In the genomic region with DNA sequence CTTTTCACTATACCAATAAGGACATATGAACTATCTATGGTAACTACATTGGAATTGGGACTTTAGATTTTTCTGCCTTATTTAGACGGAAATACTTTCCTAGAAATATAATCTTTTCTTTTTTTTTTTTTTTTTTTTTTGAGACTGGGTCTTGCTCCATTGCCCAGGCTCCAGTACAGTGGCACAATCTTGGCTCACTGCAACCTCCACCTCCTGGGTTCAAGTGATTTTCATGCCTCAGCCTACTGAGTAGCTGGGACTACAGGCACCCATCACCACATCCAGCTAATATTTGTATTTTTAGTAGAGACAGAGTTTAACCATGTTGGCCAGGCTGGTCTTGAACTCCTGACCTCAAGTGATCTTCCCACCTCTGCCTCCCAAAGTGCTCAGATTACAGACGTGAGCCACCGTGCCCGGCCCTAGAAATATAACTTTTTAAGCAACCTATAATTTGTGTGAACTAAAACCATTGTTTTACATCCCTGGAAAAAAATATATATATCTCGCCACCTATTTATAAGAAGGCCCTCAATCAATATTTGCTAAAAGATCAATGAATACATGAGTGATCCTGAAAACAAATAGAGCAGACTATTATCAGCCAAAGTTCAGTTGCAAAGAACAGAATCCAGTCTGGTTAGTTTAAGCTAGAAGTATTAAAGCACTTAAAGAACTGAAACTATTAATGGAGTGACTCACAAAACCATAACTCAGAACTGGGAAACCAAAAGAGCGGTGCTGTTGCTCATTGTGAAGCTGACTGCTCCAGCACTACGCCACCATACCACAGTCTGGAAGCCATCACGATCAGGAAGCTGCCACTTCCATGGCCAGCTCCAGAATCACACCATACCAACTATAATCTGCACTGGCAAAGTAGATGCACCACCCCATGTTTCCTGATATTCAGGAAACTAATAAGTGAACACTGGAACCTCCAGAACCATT, we compare ENCODE assay signal across 8 cellular contexts. TPM values are rescaled to one million over a fixed set of nuclear protein-coding genes. Genes with fewer than 3 reads are reported as not detected.
DNase-seq lines count a peak whose midpoint lies in the region; ATAC-seq, FAIRE-seq and TF ChIP-seq lines count a peak whose summit lies in the region.

No MANE protein-coding gene starts in this region.

- peaks cover 7% of the 10 kb centered on the region for H3K9me3 Mint-ChIP-seq in activated CD4-positive, alpha-beta T cell treated with anti-CD3 and anti-CD28 coated beads, Interleukin-2, amount 10 ng/mL, durations not matched to agents 24 days and 14 days

- H3K27me3 Mint-ChIP-seq in activated CD4-positive, alpha-beta T cell treated with anti-CD3 and anti-CD28 coated beads, Interleukin-2, amount 10 ng/mL, durations not matched to agents 24 days and 14 days, result no peaks in the 10 kb centered on the region

- no peaks in the 10 kb centered on the region for H3K36me3 Mint-ChIP-seq in activated CD4-positive, alpha-beta T cell treated with anti-CD3 and anti-CD28 coated beads, Interleukin-2, amount 10 ng/mL, durations not matched to agents 24 days and 14 days (ENCODE audit: low read depth)

- peak; percentile 92 for FAIRE-seq in GM12891 (lab: Jason Lieb, UNC)

- H3K4me1 Mint-ChIP-seq in activated CD4-positive, alpha-beta T cell treated with anti-CD3 and anti-CD28 coated beads, Interleukin-2, amount 10 ng/mL, durations not matched to agents 24 days and 14 days, result peaks cover 42% of the 10 kb centered on the region

- no peak overlapping the region for H3K4me3 Mint-ChIP-seq in activated CD4-positive, alpha-beta T cell treated with anti-CD3 and anti-CD28 coated beads, Interleukin-2, amount 10 ng/mL, durations not matched to agents 24 days and 14 days

- no peak for DNase-seq in GM12891 (ENCODE audit: insufficient read length, low spot score)
- DNase-seq in HT-29 (ENCODE audit: low spot score), result peak; percentile 50
- peak; percentile 73 for DNase-seq in epithelial cell of prostate (ENCODE audit: low read depth, low spot score)
- no peak for DNase-seq in NCI-H187 treated with DMSO at 0.1 percent for 48 hours (lab: John Stamatoyannopoulos, UW)
- DNase-seq in mesenteric fat pad (ENCODE audit: low spot score), result no peak
- DNase-seq in iPS-NIHi11 (ENCODE audit: low spot score), result no peak
- no peak for DNase-seq in activated CD4-positive, alpha-beta T cell treated with anti-CD3 and anti-CD28 coated beads, Interleukin-2, amount 10 ng/mL, durations not matched to agents 24 days and 14 days

- TF ChIP-seq POLR2A in GM12891 (IDR thresholded peaks at IDR 0.05; ENCODE audit: low read depth, low read length), result no peak

- peak; percentile 58 for ATAC-seq in GM21515 (IDR thresholded peaks at IDR 0.05; ENCODE audit: unreplicated experiment)

- H3K27ac ChIP-seq in epithelial cell of prostate, result no peak overlapping the region

- no peak overlapping the region for H3K27ac Mint-ChIP-seq in activated CD4-positive, alpha-beta T cell treated with anti-CD3 and anti-CD28 coated beads, Interleukin-2, amount 10 ng/mL, durations not matched to agents 24 days and 14 days

- intact Hi-C loops in activated CD4-positive, alpha-beta T cell treated with anti-CD3 and anti-CD28 coated beads, Interleukin-2, amount 10 ng/mL, durations not matched to agents 24 days and 14 days (cut with micrococcal nuclease), result loop anchor here (1.0 to 2.0 kb wide), 2 partner anchors 16 to 42 kb away; no protein-coding TSS in a partner anchor

TF ChIP-seq in GM12891, 5 proteins besides CTCF, POLR2A, EP300 and RAD21:
- TF ChIP-seq POLR2AphosphoS5 (IDR thresholded peaks at IDR 0.05; ENCODE audit: low read depth, low read length), result 0 out of 2 replicates have a peak, but pooled peaks have one; percentile 44
- TF ChIP-seq POU2F2 (IDR thresholded peaks at IDR 0.05; ENCODE audit: low read depth, low read length), result 0 out of 2 replicates have a peak, but pooled peaks have one; percentile 47
- TF ChIP-seq PAX5 (IDR thresholded peaks at IDR 0.05; ENCODE audit: insufficient read depth, low read length, severe bottlenecking), result peak; percentile 65
- peak; percentile 85 for TF ChIP-seq SPI1 (IDR thresholded peaks at IDR 0.05; ENCODE audit: low read depth, low read length)
- TF ChIP-seq TAF1 (IDR thresholded peaks at IDR 0.05; ENCODE audit: low read depth, low read length), result no peak

RNA-seq across cellular contexts. Expression of a gene that starts 8.4 kb away (rescaled TPM):
- 30.7 TPM for polyA plus RNA-seq in GM12891 (2012; ENCODE audit: low read depth, missing spikeins)
- 24.7 and 32.4 TPM in 2 replicates for total RNA-seq in HT-29 (2014; rRNA removed; shearing (Covaris generic))
- 39.0 TPM for total RNA-seq in mesenteric fat pad
- 75.8 and 80.3 TPM in 2 replicates for total RNA-seq in activated CD4-positive, alpha-beta T cell treated with anti-CD3 and anti-CD28 coated beads, Interleukin-2, amount 10 ng/mL, durations not matched to agents 24 days and 14 days

RNA-seq across cellular contexts. Expression of a gene that starts 54.8 kb away (rescaled TPM):
- 24.9 TPM for polyA plus RNA-seq in GM12891 (2012; ENCODE audit: low read depth, missing spikeins)
- total RNA-seq in HT-29 (2014; rRNA removed; shearing (Covaris generic)), result 20.8 and 25.0 TPM in 2 replicates
- total RNA-seq in mesenteric fat pad, result 16.3 TPM
- 56.0 and 57.4 TPM in 2 replicates for total RNA-seq in activated CD4-positive, alpha-beta T cell treated with anti-CD3 and anti-CD28 coated beads, Interleukin-2, amount 10 ng/mL, durations not matched to agents 24 days and 14 days

Comparison
In these comparisons a context has a peak if more than half of its experiments do, and no peak if none do; other contexts are left out.
1. DNase-seq: peak in HT-29 (single experiment) and epithelial cell of prostate (single experiment); none in GM12891 (single experiment), NCI-H187 treated with DMSO at 0.1 percent for 48 hours (single experiment), mesenteric fat pad (single experiment), iPS-NIHi11 (single experiment) and activated CD4-positive, alpha-beta T cell treated with anti-CD3 and anti-CD28 coated beads, Interleukin-2, amount 10 ng/mL, durations not matched to agents 24 days and 14 days (single experiment).